29 cellular contexts compared by ENCODE assay signal in genomic region chr11:69907611-69908010, GRCh38.
"Had no signal": no experiment of that assay in that cellular context is flagged by ENCODE, and none has a peak within 500 bp of the region (broad histone marks: within the 10 kb centered on the region; RNA-seq: fewer than 3 reads in every experiment).

No MANE protein-coding gene starts in this region.

- H3K36me3 Mint-ChIP-seq: mesothelial cell of epicardium; naive thymus-derived CD4-positive, alpha-beta T cell; neural progenitor cell; stimulated activated memory B cell treated with anti-CD40 and anti-IgM and Interleukin-4, amounts not matched to agents 10 μg/mL and 1 μg/mL and 100 μg/mL, for 72 hours; type B pancreatic cell had no signal

- H3K9ac ChIP-seq: neural progenitor cell had no signal

- ATAC-seq: esophagus mucosa; gastrocnemius medialis; naive thymus-derived CD4-positive, alpha-beta T cell; pancreas; stimulated activated memory B cell treated with anti-CD40 and anti-IgM and Interleukin-4, amounts not matched to agents 10 μg/mL and 1 μg/mL and 100 μg/mL, for 72 hours; stimulated activated naive CD8-positive, alpha-beta T cell treated with anti-CD3 and anti-CD28 coated beads, Interleukin-15, Interleukin-2, amounts not matched to agents 100 U/mL and 50 U/mL, for 24 hours had no signal

- DNase-seq: central memory CD4-positive, alpha-beta T cell; colonic mucosa; effector CD8-positive, alpha-beta T cell; endodermal cell; foreskin fibroblast; gastrocnemius medialis; head of caudate nucleus; hippocampal formation; kidney glomerular epithelial cell; mesenchymal stem cell; naive thymus-derived CD4-positive, alpha-beta T cell; nucleus accumbens; sigmoid colon; stimulated activated CD4-positive, alpha-beta T cell treated with anti-CD3 and anti-CD28 coated beads, Interleukin-4, amount 100 ng/mL, for 4 hours; stimulated activated naive CD8-positive, alpha-beta T cell treated with anti-CD3 and anti-CD28 coated beads, Interleukin-15, Interleukin-2, amounts not matched to agents 100 U/mL and 50 U/mL, for 24 hours; substantia nigra; testis; tibial artery had no signal

- H2AFZ ChIP-seq: neural progenitor cell had no signal

- H3K4me3 ChIP-seq: colonic mucosa, gastrocnemius medialis, neural progenitor cell, pancreas, prostate gland, right atrium auricular region, sigmoid colon, testis, tibial artery had no signal

- H3K9me3 Mint-ChIP-seq: dendritic cell treated with granulocyte-macrophage colony-stimulating factor and Interleukin-4, amounts not matched to agents 40 ng/mL and 50 ng/mL, for 4 days; endodermal cell; mesothelial cell of epicardium; nephron; neural progenitor cell; stimulated activated memory B cell treated with anti-CD40 and anti-IgM and Interleukin-4, amounts not matched to agents 10 μg/mL and 1 μg/mL and 100 μg/mL, for 72 hours; type B pancreatic cell had no signal

- H3K36me3 ChIP-seq: colonic mucosa, gastrocnemius medialis, neural progenitor cell, pancreas, prostate gland, right atrium auricular region, sigmoid colon, tibial artery had no signal

- H3K4me1 Mint-ChIP-seq: naive thymus-derived CD4-positive, alpha-beta T cell; stimulated activated memory B cell treated with anti-CD40 and anti-IgM and Interleukin-4, amounts not matched to agents 10 μg/mL and 1 μg/mL and 100 μg/mL, for 72 hours had no signal

- H3K9me3 ChIP-seq: colonic mucosa, gastrocnemius medialis, pancreas, prostate gland, right atrium auricular region, sigmoid colon, testis, tibial artery had no signal

- H3K27me3 ChIP-seq: colonic mucosa, neural progenitor cell, pancreas, right atrium auricular region, testis had no signal

- H3K4me1 ChIP-seq: gastrocnemius medialis, neural progenitor cell, pancreas, prostate gland, sigmoid colon had no signal

- H3K27ac ChIP-seq: colonic mucosa, epithelial cell of prostate, gastrocnemius medialis, neural progenitor cell, pancreas, prostate gland, right atrium auricular region, sigmoid colon, testis, tibial artery had no signal

- H3K27ac Mint-ChIP-seq: dendritic cell treated with granulocyte-macrophage colony-stimulating factor and Interleukin-4, amounts not matched to agents 40 ng/mL and 50 ng/mL, for 4 days; endodermal cell; mesothelial cell of epicardium; naive thymus-derived CD4-positive, alpha-beta T cell; stimulated activated memory B cell treated with anti-CD40 and anti-IgM and Interleukin-4, amounts not matched to agents 10 μg/mL and 1 μg/mL and 100 μg/mL, for 72 hours had no signal

- H3K4me3 Mint-ChIP-seq: dendritic cell treated with granulocyte-macrophage colony-stimulating factor and Interleukin-4, amounts not matched to agents 40 ng/mL and 50 ng/mL, for 4 days; endodermal cell; mesothelial cell of epicardium; naive thymus-derived CD4-positive, alpha-beta T cell; neural progenitor cell; stimulated activated memory B cell treated with anti-CD40 and anti-IgM and Interleukin-4, amounts not matched to agents 10 μg/mL and 1 μg/mL and 100 μg/mL, for 72 hours; type B pancreatic cell had no signal

- H3K4me2 ChIP-seq: neural progenitor cell had no signal
